8 cellular contexts compared by ENCODE assay signal in genomic region chr4:4995103-4995761, GRCh38. TPM values are rescaled to one million over a fixed set of nuclear protein-coding genes. Genes with fewer than 3 reads are reported as not detected.
DNase-seq lines count a peak whose midpoint lies in the region; ATAC-seq and TF ChIP-seq lines count a peak whose summit lies in the region.

No MANE protein-coding gene starts in this region.

- DNase-seq in NCI-H524 (lab: John Stamatoyannopoulos, UW) (peak; percentile 39 to 75), NCI-H524 treated with DMSO at 0.1 percent for 48 hours (lab: John Stamatoyannopoulos, UW) (no peak), NCI-H526 treated with DMSO at 0.1 percent for 48 hours (lab: John Stamatoyannopoulos, UW) (peak; percentile 68), activated T-cell treated with anti-CD3 and anti-CD28 coated beads for 48 hours (ENCODE audit: low read depth) (peak; percentile 36), foreskin melanocyte (peak; percentile 57), neural progenitor cell (ENCODE audit: low spot score) (peak; percentile 90), ureter (ENCODE audit: low spot score) (peak; percentile 66)

- peak; percentile 96 for TF ChIP-seq CTCF in neural progenitor cell (IDR thresholded peaks at IDR 0.05)

- H3K4me1 ChIP-seq in neural progenitor cell: no peaks in the 10 kb centered on the region

- peak; percentile 80 for ATAC-seq in HG02759 (IDR thresholded peaks at IDR 0.05; ENCODE audit: unreplicated experiment)

- H3K9ac ChIP-seq in neural progenitor cell: no peak overlapping the region

- H3K27me3 ChIP-seq in neural progenitor cell: peaks cover 5% of the 10 kb centered on the region

- H3K27me3 Mint-ChIP-seq in neural progenitor cell (ENCODE audit: insufficient read depth, low read depth): peaks cover 14% of the 10 kb centered on the region

- no peaks in the 10 kb centered on the region for H3K79me2 ChIP-seq in neural progenitor cell (ENCODE audit: low read depth)

- no peak overlapping the region for H3K4me3 ChIP-seq in neural progenitor cell

- no peaks in the 10 kb centered on the region for H3K36me3 ChIP-seq in neural progenitor cell

- H3K36me3 Mint-ChIP-seq in neural progenitor cell: no peaks in the 10 kb centered on the region

- no peaks in the 10 kb centered on the region for H3K4me1 Mint-ChIP-seq in neural progenitor cell

- peak overlapping the region; percentile 96 for H2AFZ ChIP-seq in neural progenitor cell (replicated peaks)

- H3K4me2 ChIP-seq in neural progenitor cell: no peak overlapping the region

- H3K27ac Mint-ChIP-seq in neural progenitor cell: no peak overlapping the region

- H3K9me3 Mint-ChIP-seq in neural progenitor cell: no peaks in the 10 kb centered on the region

- H3K4me3 Mint-ChIP-seq in neural progenitor cell: no peak overlapping the region

- H4K20me1 ChIP-seq in neural progenitor cell (ENCODE audit: low read depth): no peaks in the 10 kb centered on the region

- no peaks in the 10 kb centered on the region for H3K9me3 ChIP-seq in neural progenitor cell (ENCODE audit: low read depth)

- H3F3A ChIP-seq in neural progenitor cell (ENCODE audit: low read depth): no peaks in the 10 kb centered on the region

- H3K27ac ChIP-seq in neural progenitor cell: no peak overlapping the region

RNA-seq across cellular contexts. Expression of gene CYTL1, which starts 24.0 kb away (rescaled TPM):
- 1.1 and 3.1 TPM in 2 replicates for total RNA-seq in neural progenitor cell (ENCODE audit: low replicate concordance)
- total RNA-seq in ureter: 3.0 TPM

RNA-seq across cellular contexts. Expression of gene STK32B, which starts 56.0 kb away (rescaled TPM):
- total RNA-seq in neural progenitor cell (ENCODE audit: low replicate concordance) (2.5 and 2.6 TPM in 2 replicates), ureter (0.94 TPM)
